In the genomic region with DNA sequence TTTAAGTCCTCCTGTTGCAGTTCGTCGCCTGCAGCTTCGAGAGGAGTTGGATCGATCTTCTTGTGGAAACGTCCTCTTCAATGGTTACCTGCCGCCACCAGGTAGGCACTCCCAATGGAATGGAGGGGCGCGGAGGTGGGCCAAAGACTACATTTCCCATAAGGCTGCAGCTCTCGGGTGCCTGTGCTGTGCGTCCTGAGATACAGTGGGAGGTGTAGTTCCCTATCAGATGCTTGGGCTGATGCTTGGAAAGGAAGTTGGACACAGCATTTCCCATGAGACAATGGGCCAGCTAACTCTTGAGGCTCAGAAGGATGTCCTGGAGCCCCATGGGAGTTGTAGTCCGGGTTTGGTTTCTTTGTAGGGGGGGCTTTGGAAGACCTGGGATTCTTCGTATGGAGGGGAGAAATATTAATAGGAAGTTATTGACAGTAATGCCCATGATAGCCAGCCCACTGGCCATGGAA, we compare ENCODE assay signal across 9 cellular contexts. TPM values are rescaled to one million over a fixed set of nuclear protein-coding genes. Genes with fewer than 3 reads are reported as not detected.
DNase-seq lines count a peak whose midpoint lies in the region; ATAC-seq and TF ChIP-seq lines count a peak whose summit lies in the region.
"Had no signal": no experiment of that assay in that cellular context is flagged by ENCODE, and none has a peak within 500 bp of the region (broad histone marks: within the 10 kb centered on the region; RNA-seq: fewer than 3 reads in every experiment).

No MANE protein-coding gene starts in this region.

- H3K27me3 Mint-ChIP-seq in endothelial cell (ENCODE audit: unreplicated experiment) (peaks cover 8% of the 10 kb centered on the region), chondrocyte (ENCODE audit: low read depth) (no peaks in the 10 kb centered on the region)

- H3K36me3 ChIP-seq in OCI-LY7 (ENCODE audit: insufficient read depth, low read length) (peaks cover 25% of the 10 kb centered on the region), brain microvascular endothelial cell (replicated peaks) (peaks cover 7% of the 10 kb centered on the region)

- H3K4me3 ChIP-seq in OCI-LY7 (ENCODE audit: low read depth, low read length, poor library complexity, severe bottlenecking) (no peak overlapping the region), brain microvascular endothelial cell (ENCODE audit: low read depth, low read length) (no peak overlapping the region)
- H3K4me3 ChIP-seq: body of pancreas had no signal

- no peak for TF ChIP-seq CTCF in OCI-LY7 (conservative IDR thresholded peaks at IDR 0.05; ENCODE audit: low read length)
- no peak for TF ChIP-seq CTCF in endothelial cell (IDR thresholded peaks at IDR 0.05; ENCODE audit: unreplicated experiment)
- TF ChIP-seq CTCF in chondrocyte (IDR thresholded peaks at IDR 0.05), result no peak
- no peak for TF ChIP-seq CTCF in brain microvascular endothelial cell (IDR thresholded peaks at IDR 0.05; ENCODE audit: low read depth, low read length, missing control alignments)

- BruUV-seq in OCI-LY7 (replicated peaks; lab: Mats Ljungman, UMichigan), result no TSS peak

- peak overlapping the region; percentile 82; the same call in 1 of the 2 replicates for H3K4me2 ChIP-seq in OCI-LY7 (ENCODE audit: low read length)

- H3K79me2 ChIP-seq in OCI-LY7 (ENCODE audit: insufficient read depth, low read depth, low read length), result peaks cover 4% of the 10 kb centered on the region; the same call in 1 of the 2 replicates

- H3K27ac ChIP-seq in OCI-LY7 (ENCODE audit: low read depth, low read length, poor library complexity, severe bottlenecking) (no peak overlapping the region), brain microvascular endothelial cell (no peak overlapping the region)
- H3K27ac ChIP-seq: body of pancreas had no signal

- H3K27me3 ChIP-seq in brain microvascular endothelial cell (replicated peaks), result no peaks in the 10 kb centered on the region
- H3K27me3 ChIP-seq: body of pancreas had no signal

- CTCF ChIA-PET in OCI-LY7 (lab: Charles Lee; ENCODE audit: unreplicated experiment), result interaction anchor here (0.5 kb wide), 1 partner anchor 8 kb away, joined by 3 read pairs; no protein-coding TSS in a partner anchor

- H3K36me3 Mint-ChIP-seq in endothelial cell (ENCODE audit: low read depth, unreplicated experiment) (peaks cover 20% of the 10 kb centered on the region), chondrocyte (ENCODE audit: low read depth) (peaks cover 15% of the 10 kb centered on the region)

- H2AFZ ChIP-seq in OCI-LY7 (ENCODE audit: low read length), result no peak overlapping the region

- H3K4me1 ChIP-seq in OCI-LY7 (ENCODE audit: insufficient read depth, low read length, poor library complexity, severe bottlenecking), result peaks cover 19% of the 10 kb centered on the region

- H4K20me1 ChIP-seq in OCI-LY7 (ENCODE audit: insufficient read depth, low read length), result no peaks in the 10 kb centered on the region

- DNase-seq in Right ventricle myocardium inferior (ENCODE audit: missing footprints) (peak; percentile 55), cardiac septum (ENCODE audit: low spot score) (no peak), OCI-LY7 (ENCODE audit: low spot score) (peak; percentile 34), endothelial cell (ENCODE audit: low spot score) (peak; percentile 29), NCI-H226 (no peak), chondrocyte (ENCODE audit: low spot score) (no peak), brain microvascular endothelial cell (no peak)

- peak overlapping the region; percentile 72 for H3K4me3 Mint-ChIP-seq in endothelial cell (ENCODE audit: unreplicated experiment)
- H3K4me3 Mint-ChIP-seq in chondrocyte (ENCODE audit: unreplicated experiment), result no peak overlapping the region

- in situ Hi-C loops in brain microvascular endothelial cell (cut with HindIII; ENCODE audit: low pct_ligation_motif_present, low sequenced_read_pairs), result no loop called here

- intact Hi-C loops in Right ventricle myocardium inferior (cut with DNase I), result no loop called here
- intact Hi-C loops in cardiac septum (cut with DNase I), result no loop called here
- intact Hi-C loops in OCI-LY7 (cut with micrococcal nuclease; ENCODE audit: unreplicated experiment), result no loop called here

- H3K4me1 Mint-ChIP-seq in endothelial cell (ENCODE audit: unreplicated experiment) (peaks cover 11% of the 10 kb centered on the region), chondrocyte (ENCODE audit: low read depth) (peaks cover 15% of the 10 kb centered on the region)

- no peaks in the 10 kb centered on the region for H3K9me2 ChIP-seq in OCI-LY7 (ENCODE audit: insufficient read depth, low read length)

- no peaks in the 10 kb centered on the region for H3K9me3 ChIP-seq in OCI-LY7 (ENCODE audit: low read length)
- H3K9me3 ChIP-seq: body of pancreas had no signal

- ATAC-seq in Right ventricle myocardium inferior, result no peak
- ATAC-seq in HG02610 (IDR thresholded peaks at IDR 0.05; ENCODE audit: unreplicated experiment), result no peak
- ATAC-seq: body of pancreas had no signal

- H3K9me3 Mint-ChIP-seq in endothelial cell (ENCODE audit: unreplicated experiment) (no peaks in the 10 kb centered on the region), chondrocyte (ENCODE audit: low read depth) (no peaks in the 10 kb centered on the region)

- POLR2A ChIA-PET in OCI-LY7 (lab: Charles Lee), result no interaction called here

- H3K27ac Mint-ChIP-seq in endothelial cell (ENCODE audit: unreplicated experiment) (peak overlapping the region; percentile 9), chondrocyte (ENCODE audit: unreplicated experiment) (no peak overlapping the region)

RNA-seq across cellular contexts. Expression of gene SHKBP1, which starts 1.8 kb away (rescaled TPM):
- total RNA-seq in Right ventricle myocardium inferior (20.6 TPM), cardiac septum (28.6 TPM), OCI-LY7 (2022) (115 and 130 TPM in 2 replicates), endothelial cell (ENCODE audit: unreplicated experiment) (84.6 TPM), chondrocyte (40.9 to 47.8 TPM (median 46.8 TPM) in 3 replicates)
- 42.0 and 49.4 TPM in 2 replicates for total RNA-seq in OCI-LY7 (2014; rRNA removed; shearing (Covaris generic))

RNA-seq across cellular contexts. Expression of gene LTBP4, which starts 22.7 kb away (rescaled TPM):
- total RNA-seq in Right ventricle myocardium inferior (324 TPM), cardiac septum (216 TPM), OCI-LY7 (2022) (108 and 121 TPM in 2 replicates), endothelial cell (ENCODE audit: unreplicated experiment) (175 TPM), chondrocyte (161 to 311 TPM (median 163 TPM) in 3 replicates)
- total RNA-seq in OCI-LY7 (2014; rRNA removed; shearing (Covaris generic)), result 22.1 and 44.5 TPM in 2 replicates

Comparison
In these comparisons a context has a peak if more than half of its experiments do, and no peak if none do; other contexts are left out.
1. DNase-seq: peak in Right ventricle myocardium inferior (single experiment), OCI-LY7 (single experiment) and endothelial cell (single experiment); none in cardiac septum (single experiment), NCI-H226 (single experiment), chondrocyte (single experiment) and brain microvascular endothelial cell (single experiment).